ENCODE assay signal across 8 cellular contexts in genomic region chr7:66395128-66395571, GRCh38.
DNase-seq lines count a peak whose midpoint lies in the region; ATAC-seq and TF ChIP-seq lines count a peak whose summit lies in the region.
"Not testable (repeated sequence)": the region's sequence is repeated elsewhere in the genome, so short reads cannot be mapped to it uniquely, and the experiment has no call there.

No MANE protein-coding gene starts in this region.

- not testable (repeated sequence) for H3K4me1 Mint-ChIP-seq in GM23338; activated T-cell treated with anti-CD3 and anti-CD28 coated beads, Interleukin-2, amount 50 U/mL, for 24 hours (ENCODE audit: low read depth)
- H3K4me1 Mint-ChIP-seq in chondrocyte (ENCODE audit: low read depth), result peaks cover 17% of the 10 kb centered on the region

- not testable (repeated sequence) for H3K4me2 ChIP-seq in GM23338
- peak overlapping the region; percentile 16 for H3K4me2 ChIP-seq in skeletal muscle satellite cell (ENCODE audit: low read length)

- H3F3A ChIP-seq in GM23338 (replicated peaks; ENCODE audit: low read depth), result not testable (repeated sequence)

- POLR2A ChIA-PET in AG04449 (lab: Yijun Ruan, JAX), result not testable (repeated sequence)

- peak; percentile 26 for DNase-seq in AG04449 (ENCODE audit: low read depth, low spot score)
- DNase-seq in GM23338 (ENCODE audit: low spot score); activated T-cell treated with anti-CD3 and anti-CD28 coated beads, Interleukin-2, amount 50 U/mL, for 24 hours; chondrocyte (ENCODE audit: low spot score): not testable (repeated sequence)
- DNase-seq in MV-4-11 (lab: John Stamatoyannopoulos, UW), result peak; percentile 8
- DNase-seq in fibroblast of mammary gland (ENCODE audit: low read depth), result peak; percentile 65
- peak; percentile 69 for DNase-seq in iris pigment epithelial cell (ENCODE audit: low read depth)

- not testable (repeated sequence) for H3K4me3 ChIP-seq in AG04449 (ENCODE audit: low read depth, low read length); GM23338; fibroblast of mammary gland (ENCODE audit: control insufficient read depth, low read depth, low read length); skeletal muscle satellite cell (ENCODE audit: low read length)

- not testable (repeated sequence) for H3K4me3 Mint-ChIP-seq in GM23338; activated T-cell treated with anti-CD3 and anti-CD28 coated beads, Interleukin-2, amount 50 U/mL, for 24 hours; chondrocyte (ENCODE audit: unreplicated experiment)

- CTCF ChIA-PET in AG04449 (lab: Yijun Ruan, JAX), result not testable (repeated sequence)

- not testable (repeated sequence) for ATAC-seq in GM23338

- TF ChIP-seq CTCF in AG04449 (IDR thresholded peaks at IDR 0.05; ENCODE audit: insufficient read depth, low read length, missing control alignments); GM23338 (conservative IDR thresholded peaks at IDR 0.05; ENCODE audit: low read depth in 2 of 2); chondrocyte (IDR thresholded peaks at IDR 0.05); fibroblast of mammary gland (conservative IDR thresholded peaks at IDR 0.05; ENCODE audit: control insufficient read depth, insufficient read depth, low read depth, low read length): not testable (repeated sequence)

- not testable (repeated sequence) for H3K27ac ChIP-seq in GM23338 (ENCODE audit: low read depth)

- H3K9me2 ChIP-seq in GM23338 (ENCODE audit: insufficient read depth), result not testable (repeated sequence)

- H3K9ac ChIP-seq in skeletal muscle satellite cell (ENCODE audit: low read depth, low read length), result not testable (repeated sequence)

- peak overlapping the region; percentile 62; the same call in 1 of the 2 replicates for H3K27ac Mint-ChIP-seq in GM23338
- H3K27ac Mint-ChIP-seq in activated T-cell treated with anti-CD3 and anti-CD28 coated beads, Interleukin-2, amount 50 U/mL, for 24 hours, result peak overlapping the region; percentile 18
- H3K27ac Mint-ChIP-seq in chondrocyte (ENCODE audit: unreplicated experiment), result peak overlapping the region; percentile 92

- H3K27me3 Mint-ChIP-seq in GM23338 (ENCODE audit: insufficient read depth, low read depth, poor library complexity); activated T-cell treated with anti-CD3 and anti-CD28 coated beads, Interleukin-2, amount 50 U/mL, for 24 hours; chondrocyte (ENCODE audit: low read depth): not testable (repeated sequence)

- not testable (repeated sequence) for H3K9me3 Mint-ChIP-seq in GM23338; activated T-cell treated with anti-CD3 and anti-CD28 coated beads, Interleukin-2, amount 50 U/mL, for 24 hours; chondrocyte (ENCODE audit: low read depth)

- not testable (repeated sequence) for H3K27me3 ChIP-seq in GM23338 (ENCODE audit: insufficient read depth); skeletal muscle satellite cell (ENCODE audit: control insufficient read depth, insufficient read depth, low read length)

- not testable (repeated sequence) for H3K36me3 Mint-ChIP-seq in GM23338 (ENCODE audit: low read depth); chondrocyte (ENCODE audit: low read depth)
- peaks cover 12% of the 10 kb centered on the region for H3K36me3 Mint-ChIP-seq in activated T-cell treated with anti-CD3 and anti-CD28 coated beads, Interleukin-2, amount 50 U/mL, for 24 hours (ENCODE audit: low read depth)

- not testable (repeated sequence) for H4K20me1 ChIP-seq in GM23338 (replicated peaks; ENCODE audit: insufficient read depth)

- H3K36me3 ChIP-seq in GM23338 (ENCODE audit: insufficient read depth); skeletal muscle satellite cell (ENCODE audit: insufficient read depth, low read length): not testable (repeated sequence)

- not testable (repeated sequence) for H2AFZ ChIP-seq in GM23338

- H3K79me2 ChIP-seq in GM23338 (replicated peaks; ENCODE audit: insufficient read depth), result not testable (repeated sequence)

- H3K9me3 ChIP-seq in skeletal muscle satellite cell (replicated peaks; ENCODE audit: low read length), result not testable (repeated sequence)

- not testable (repeated sequence) for H3K4me1 ChIP-seq in GM23338 (ENCODE audit: insufficient read depth)
- peaks cover 23% of the 10 kb centered on the region for H3K4me1 ChIP-seq in skeletal muscle satellite cell (ENCODE audit: control insufficient read depth, insufficient read depth, low read length)

Comparison
In these comparisons a context has a peak if more than half of its experiments do, and no peak if none do; other contexts are left out.
1. H3K27ac Mint-ChIP-seq: peak in every context shown above with its lines; median percentile 92 in chondrocyte; 62 in GM23338; 18 in activated T-cell treated with anti-CD3 and anti-CD28 coated beads, Interleukin-2, amount 50 U/mL, for 24 hours.